Comparison of ENCODE assay signal across 24 cellular contexts in the genomic region with DNA sequence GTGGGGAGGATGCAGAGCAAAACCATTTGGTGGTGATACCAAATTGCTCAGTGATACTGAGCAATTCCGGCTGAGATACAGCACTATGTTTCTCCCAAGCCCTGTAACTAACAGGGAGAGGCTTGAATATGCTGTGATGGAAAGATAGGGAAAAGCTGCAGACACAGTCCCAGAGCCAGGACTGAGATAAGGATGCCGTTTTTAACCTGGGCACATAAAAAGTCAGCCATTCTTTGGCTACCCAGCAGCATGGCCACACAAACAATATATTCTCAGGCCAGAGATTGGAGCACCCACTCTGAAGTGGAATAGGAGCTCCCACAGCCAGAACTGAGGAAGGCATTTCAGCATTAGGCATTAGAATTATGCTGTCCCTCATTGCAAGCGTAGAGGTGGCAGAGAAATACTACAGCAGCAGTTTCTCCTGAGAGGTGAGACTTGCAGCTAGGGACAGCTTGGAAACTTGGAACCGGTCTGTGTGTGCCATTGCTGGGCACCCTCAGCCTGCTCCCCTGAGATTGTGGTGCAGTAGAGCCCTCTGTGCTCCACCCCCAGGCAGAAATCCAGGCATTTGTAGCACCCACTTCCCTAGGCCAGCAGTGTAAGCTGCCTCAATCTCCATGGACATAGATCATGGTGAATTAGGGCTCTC.
"Had no signal": no experiment of that assay in that cellular context is flagged by ENCODE, and none has a peak within 500 bp of the region (broad histone marks: within the 10 kb centered on the region; RNA-seq: fewer than 3 reads in every experiment).

No MANE protein-coding gene starts in this region.

- ATAC-seq: natural killer cell; sciatic nerve; stimulated activated naive B cell treated with anti-CD40 and anti-IgM and Interleukin-4, amounts not matched to agents 10 μg/mL and 1 μg/mL and 100 μg/mL, for 72 hours; stimulated activated naive CD8-positive, alpha-beta T cell treated with anti-CD3 and anti-CD28 coated beads, Interleukin-15, Interleukin-2, amounts not matched to agents 100 U/mL and 50 U/mL, for 24 hours had no signal

- H3K4me1 ChIP-seq: neural progenitor cell, stomach, testis, thyroid gland, transverse colon, upper lobe of left lung, vagina had no signal

- DNase-seq: islet precursor cell; mesendoderm; naive B cell; natural killer cell; nephron progenitor cell; ovary; right cardiac atrium; stimulated activated CD4-positive, alpha-beta T cell treated with anti-CD3 and anti-CD28 coated beads, Interleukin-12 subunit alpha, Interleukin-12 subunit beta, amount 100 ng/mL, for 4 hours; stimulated activated CD4-positive, alpha-beta T cell treated with anti-CD3 and anti-CD28 coated beads, Interleukin-15, amount 100 ng/mL, for 24 hours; stimulated activated CD4-positive, alpha-beta T cell treated with anti-CD3 and anti-CD28 coated beads, Interleukin-2, amount 100 ng/mL, for 24 hours; stimulated activated CD4-positive, alpha-beta T cell treated with anti-CD3 and anti-CD28 coated beads, Interleukin-4, amount 100 ng/mL, for 1 hour; stimulated activated naive B cell treated with anti-CD40 and anti-IgM and Interleukin-4, amounts not matched to agents 10 μg/mL and 1 μg/mL and 100 μg/mL, for 72 hours; stimulated activated naive CD8-positive, alpha-beta T cell treated with anti-CD3 and anti-CD28 coated beads, Interleukin-15, Interleukin-2, amounts not matched to agents 100 U/mL and 50 U/mL, for 24 hours; stomach; testis; thyroid gland; transverse colon; upper lobe of left lung had no signal

- H3K9ac ChIP-seq: neural progenitor cell had no signal

- H3K27ac ChIP-seq: hepatocyte, neural progenitor cell, ovary, skin epidermis, stomach, testis, thyroid gland, transverse colon, upper lobe of left lung, vagina had no signal

- H3K27me3 ChIP-seq: hepatocyte, neural progenitor cell, ovary, stomach, testis, thyroid gland, transverse colon, upper lobe of left lung, vagina had no signal

- H3K9me3 ChIP-seq: ovary, testis, thyroid gland, transverse colon, upper lobe of left lung, vagina had no signal

- H3K36me3 ChIP-seq: neural progenitor cell, ovary, stomach, thyroid gland, transverse colon, upper lobe of left lung, vagina had no signal

- H3K4me2 ChIP-seq: hepatocyte, neural progenitor cell had no signal

- H2AFZ ChIP-seq: hepatocyte, neural progenitor cell had no signal

- H3K4me3 ChIP-seq: hepatocyte, lung, neural progenitor cell, ovary, skin epidermis, stomach, testis, thyroid gland, transverse colon, upper lobe of left lung, vagina had no signal
